In the genomic region with DNA sequence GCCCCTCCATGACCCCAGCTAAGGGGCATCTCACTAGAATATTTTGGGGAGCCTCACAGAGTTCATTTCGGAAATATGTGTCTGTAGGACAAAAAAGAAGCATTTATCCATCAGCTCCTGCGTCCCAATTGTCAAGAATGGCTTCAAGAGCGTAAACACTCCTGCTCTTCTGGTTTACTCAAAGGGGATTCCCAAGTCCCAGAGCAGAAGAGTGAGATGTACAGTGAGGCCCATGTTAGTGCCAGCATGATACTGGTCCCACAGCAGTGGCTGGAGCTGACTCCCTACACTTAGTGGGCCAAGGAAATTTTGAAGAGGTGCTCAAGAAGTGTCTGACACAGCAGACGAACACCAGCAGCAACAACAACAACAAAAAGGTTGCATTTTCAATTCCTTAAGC, we compare ENCODE assay signal across 24 cellular contexts. TPM values are rescaled to one million over a fixed set of nuclear protein-coding genes. Genes with fewer than 3 reads are reported as not detected.
DNase-seq lines count a peak whose midpoint lies in the region; ATAC-seq, FAIRE-seq and TF ChIP-seq lines count a peak whose summit lies in the region.
"Had no signal": no experiment of that assay in that cellular context is flagged by ENCODE, and none has a peak within 500 bp of the region (broad histone marks: within the 10 kb centered on the region; RNA-seq: fewer than 3 reads in every experiment).

No MANE protein-coding gene starts in this region.

- RAD21 ChIA-PET in GM12878 (lab: Charles Lee; ENCODE audit: unreplicated experiment), result interaction anchor here (1.0 to 1.1 kb wide), 3 partner anchors 29 to 376 kb away, joined by 3 to 4 read pairs (median 3); no protein-coding TSS in a partner anchor

- peak; percentile 55 for ATAC-seq in HG02852 (IDR thresholded peaks at IDR 0.05; ENCODE audit: unreplicated experiment)
- ATAC-seq in GM12878, result peak; percentile 87
- ATAC-seq in HG03159 (IDR thresholded peaks at IDR 0.05; ENCODE audit: unreplicated experiment), result no peak
- ATAC-seq: A549, GM23338, HCT116 had no signal

- POLR2A ChIA-PET in HEK293 (lab: Yijun Ruan, JAX) (no interaction called here), GM12878 (lab: Charles Lee) (no interaction called here)

- no peak for TF ChIP-seq CTCF in GM12865 (IDR thresholded peaks at IDR 0.05; ENCODE audit: insufficient read depth, low read depth, low read length, missing control alignments)
- no peak for TF ChIP-seq CTCF in HEK293 (tag by site-specific recombination; IDR thresholded peaks at IDR 0.05)
- TF ChIP-seq CTCF in GM12878 (IDR thresholded peaks at IDR 0.05 in 2 of 3, conservative IDR thresholded peaks at IDR 0.05 in 1 of 3; ENCODE audit: control insufficient read depth in 2 of 3, extremely low read depth in 1 of 3, insufficient read depth in 1 of 3, low read depth in 3 of 3, low read length in 3 of 3), result no peak
- TF ChIP-seq CTCF in WERI-Rb-1 (IDR thresholded peaks at IDR 0.05; ENCODE audit: low read depth, low read length), result no peak
- no peak for TF ChIP-seq CTCF in coronary artery (IDR thresholded peaks at IDR 0.05)

- SMC1A ChIA-PET in GM12878 (lab: Charles Lee; ENCODE audit: uncharacterized antibody, unreplicated experiment), result interaction anchor here (0.6 to 1.5 kb wide), 5 partner anchors 9 to 933 kb away, joined by 3 read pairs; no protein-coding TSS in a partner anchor

- no peak for TF ChIP-seq EP300 in GM12878 (IDR thresholded peaks at IDR 0.05; ENCODE audit: borderline replicate concordance in 1 of 2, control insufficient read depth in 1 of 2, low read depth in 2 of 2, low read length in 2 of 2)

- no peak for FAIRE-seq in GM12878 (lab: Jason Lieb, UNC)
- FAIRE-seq: A549 had no signal

- no TSS peak for BruUV-seq in GM12878 (replicated peaks; lab: Mats Ljungman, UMichigan)

- H3K36me3 ChIP-seq in HEK293 (ENCODE audit: control insufficient read depth in 2 of 2, insufficient read depth in 1 of 2, low read length in 2 of 2) (no peaks in the 10 kb centered on the region), GM12878 (ENCODE audit: control insufficient read depth in 2 of 2, insufficient read depth in 2 of 2, low read length in 1 of 2) (no peaks in the 10 kb centered on the region), WERI-Rb-1 (no peaks in the 10 kb centered on the region)
- H3K36me3 ChIP-seq: BE2C; BLaER1 treated with 17β-estradiol and CSF1 and Interleukin-3, amounts not matched to agents 10 nM and 100 nM had no signal

- CTCF ChIA-PET in HEK293 (lab: Yijun Ruan, JAX), result no interaction called here
- CTCF ChIA-PET in GM12878 (lab: Yijun Ruan, JAX), result interaction anchor here (0.9 to 1.3 kb wide), 2 partner anchors 10 to 376 kb away, joined by 3 to 5 read pairs; no protein-coding TSS in a partner anchor

- TF ChIP-seq RAD21 in GM12878 (IDR thresholded peaks at IDR 0.05; ENCODE audit: insufficient read depth, low read depth, low read length), result no peak

- WGBS in GM12878 (ENCODE audit: insufficient coverage, insufficient replicate concordance, low lambda C conversion rate, missing lambda C conversion rate), result 10% methylated on average over 4 of the region's 4 CpGs

- H4K20me1 ChIP-seq in GM12878 (ENCODE audit: control insufficient read depth, insufficient read depth), result no peaks in the 10 kb centered on the region
- H4K20me1 ChIP-seq: BLaER1 treated with 17β-estradiol and CSF1 and Interleukin-3, amounts not matched to agents 10 nM and 100 nM had no signal

- H3K27me3 ChIP-seq in GM12878 (replicated peaks in 1 of 2; ENCODE audit: control insufficient read depth in 2 of 2, insufficient read depth in 2 of 2, low read length in 1 of 2) (no peaks in the 10 kb centered on the region), WERI-Rb-1 (ENCODE audit: insufficient read depth, low read depth, severe bottlenecking) (no peaks in the 10 kb centered on the region)
- H3K27me3 ChIP-seq: BE2C; BLaER1 treated with 17β-estradiol and CSF1 and Interleukin-3, amounts not matched to agents 10 nM and 100 nM had no signal

- DNase-seq in GM12865 (ENCODE audit: low read depth) (peak; percentile 17), GM12878 (ENCODE audit: low read depth, low spot score) (no peak), WERI-Rb-1 (no peak), coronary artery (ENCODE audit: low spot score) (no peak)
- no peak for DNase-seq in stimulated activated naive CD4-positive, alpha-beta T cell (lab: John Stamatoyannopoulos, UW)
- DNase-seq: 8988T; ACHN; AML-193; BE2C; Calu3; CD4-positive, alpha-beta memory T cell; COR-L47; DMS53; DMS79 treated with DMSO at 0.1 percent for 48 hours; GF-D8; H9; HFFc6 had no signal

- H3K79me2 ChIP-seq in GM12878 (ENCODE audit: control insufficient read depth, insufficient read depth, low read length), result no peaks in the 10 kb centered on the region

- H2AFZ ChIP-seq in GM12878 (ENCODE audit: control insufficient read depth, low read depth, low read length), result no peak overlapping the region
- H2AFZ ChIP-seq: GM23338 had no signal

- no peak for TF ChIP-seq POLR2A in GM12878 (IDR thresholded peaks at IDR 0.05; ENCODE audit: low read depth, low read length)

- H3K27ac ChIP-seq in HEK293 (ENCODE audit: extremely low read depth, low read depth, low read length) (no peak overlapping the region), GM12878 (ENCODE audit: control insufficient read depth, insufficient read depth) (no peak overlapping the region), WERI-Rb-1 (no peak overlapping the region), coronary artery (no peak overlapping the region)
- H3K27ac ChIP-seq: A549; BLaER1 treated with 17β-estradiol and CSF1 and Interleukin-3, amounts not matched to agents 10 nM and 100 nM had no signal

- H3K4me3 ChIP-seq in GM12865 (ENCODE audit: low read depth, low read length) (no peak overlapping the region), HEK293 (ENCODE audit: low read depth, low read length) (no peak overlapping the region), GM12878 (no peak overlapping the region), WERI-Rb-1 (ENCODE audit: low read depth, low read length) (no peak overlapping the region), coronary artery (no peak overlapping the region)
- H3K4me3 ChIP-seq: A549; BLaER1 treated with 17β-estradiol and CSF1 and Interleukin-3, amounts not matched to agents 10 nM and 100 nM; GM23338 had no signal

- H3K4me1 ChIP-seq in HEK293 (ENCODE audit: control insufficient read depth, insufficient read depth, low read length), result no peaks in the 10 kb centered on the region
- no peaks in the 10 kb centered on the region for H3K4me1 ChIP-seq in GM12878 (ENCODE audit: control insufficient read depth, insufficient read depth, low read length)
- H3K4me1 ChIP-seq: A549; BE2C; BLaER1 treated with 17β-estradiol and CSF1 and Interleukin-3, amounts not matched to agents 10 nM and 100 nM had no signal

- in situ Hi-C loops in GM12878 (cut with MboI), result no loop called here

- no peak overlapping the region for H3K9ac ChIP-seq in GM12878 (ENCODE audit: control insufficient read depth, insufficient read depth, low read length)
- H3K9ac ChIP-seq: BLaER1 treated with 17β-estradiol and CSF1 and Interleukin-3, amounts not matched to agents 10 nM and 100 nM had no signal

- intact Hi-C loops in GM12878 (cut with micrococcal nuclease; ENCODE audit: unreplicated experiment), result no loop called here

- H3K9me3 ChIP-seq in HEK293 (ENCODE audit: control insufficient read depth, insufficient read depth, low read depth, low read length), result no peaks in the 10 kb centered on the region
- H3K9me3 ChIP-seq in GM12878 (replicated peaks; ENCODE audit: control insufficient read depth, insufficient read depth, low read length), result no peaks in the 10 kb centered on the region
- no peaks in the 10 kb centered on the region for H3K9me3 ChIP-seq in WERI-Rb-1 (ENCODE audit: severe bottlenecking)
- H3K9me3 ChIP-seq: A549; BE2C; BLaER1 treated with 17β-estradiol and CSF1 and Interleukin-3, amounts not matched to agents 10 nM and 100 nM had no signal

- no peak overlapping the region for H3K4me2 ChIP-seq in GM12878 (ENCODE audit: control insufficient read depth, insufficient read depth)
- H3K4me2 ChIP-seq: A549; BLaER1 treated with 17β-estradiol and CSF1 and Interleukin-3, amounts not matched to agents 10 nM and 100 nM; GM23338 had no signal

TF ChIP-seq in HEK293, 187 proteins besides CTCF, POLR2A, EP300 and RAD21:
- TF ChIP-seq ZFHX2 (tag by site-specific recombination; conservative IDR thresholded peaks at IDR 0.05) (no peak), ZNF214 (tag by site-specific recombination; IDR thresholded peaks at IDR 0.05; ENCODE audit: borderline replicate concordance) (peak; percentile 47; the same call in 1 of the 2 replicates), ZNF791 (tag by site-specific recombination; IDR thresholded peaks at IDR 0.05) (no peak), HOXA7 (CRISPR knock-in tag; IDR thresholded peaks at IDR 0.05; ENCODE audit: borderline replicate concordance) (no peak)

RNA-seq across cellular contexts. Expression of a gene that starts 34.9 kb away (rescaled TPM):
- 54.6 and 122 TPM in 2 replicates for total RNA-seq in GM12878 (2013; cell fraction: nucleolus; rRNA removed)
- total RNA-seq in GM12878 (2014; rRNA removed) (22.0 and 25.9 TPM in 2 replicates), GM12878 (2014; rRNA removed; fragmentation: Illumina TruSeq; extraction: Trizol) (50.9 and 52.6 TPM in 2 replicates), GM12878 (2021) (48.9 and 51.3 TPM in 2 replicates)
- 18.7 TPM for polyA plus RNA-seq in GM12878 (2011; ENCODE audit: low read depth)
- polyA plus RNA-seq in GM12878 (2011; rRNA removed) (31.1 and 67.4 TPM in 2 replicates), GM12878 (2014; fragmentation: Illumina TruSeq; extraction: Trizol) (69.0 and 92.2 TPM in 2 replicates), GM12878 (2014; fragmentation: Nextera tagmentation; extraction: Ambion mirVana) (10 to 100 TPM; 36.5 to 38.5 TPM), GM12878 (2014; rRNA removed) (31.9 and 36.0 TPM in 2 replicates), GM12878 (2016; fragmentation: Nextera tagmentation; extraction: Ambion mirVana) (10 to 100 TPM; 80.6 TPM)
- polyA plus RNA-seq in GM12878 (2011; cell fraction: cytosol; rRNA removed), result 23.0 and 24.2 TPM in 2 replicates
- polyA plus RNA-seq in GM12878 (2011; cell fraction: nucleus; rRNA removed), result 21.6 and 23.4 TPM in 2 replicates
- 33.7 and 43.4 TPM in 2 replicates for polyA plus RNA-seq in GM12878 (2012)
- polyA minus RNA-seq in GM12878 (2011; rRNA and poly(A)+ RNA removed), result 11.8 and 14.4 TPM in 2 replicates
- polyA minus RNA-seq in GM12878 (2011; cell fraction: cytosol; rRNA and poly(A)+ RNA removed), result 9.4 and 16.4 TPM in 2 replicates
- polyA minus RNA-seq in GM12878 (2011; cell fraction: nucleus; rRNA and poly(A)+ RNA removed), result 11.5 and 20.0 TPM in 2 replicates
